12 cellular contexts compared by ENCODE assay signal in the genomic region with DNA sequence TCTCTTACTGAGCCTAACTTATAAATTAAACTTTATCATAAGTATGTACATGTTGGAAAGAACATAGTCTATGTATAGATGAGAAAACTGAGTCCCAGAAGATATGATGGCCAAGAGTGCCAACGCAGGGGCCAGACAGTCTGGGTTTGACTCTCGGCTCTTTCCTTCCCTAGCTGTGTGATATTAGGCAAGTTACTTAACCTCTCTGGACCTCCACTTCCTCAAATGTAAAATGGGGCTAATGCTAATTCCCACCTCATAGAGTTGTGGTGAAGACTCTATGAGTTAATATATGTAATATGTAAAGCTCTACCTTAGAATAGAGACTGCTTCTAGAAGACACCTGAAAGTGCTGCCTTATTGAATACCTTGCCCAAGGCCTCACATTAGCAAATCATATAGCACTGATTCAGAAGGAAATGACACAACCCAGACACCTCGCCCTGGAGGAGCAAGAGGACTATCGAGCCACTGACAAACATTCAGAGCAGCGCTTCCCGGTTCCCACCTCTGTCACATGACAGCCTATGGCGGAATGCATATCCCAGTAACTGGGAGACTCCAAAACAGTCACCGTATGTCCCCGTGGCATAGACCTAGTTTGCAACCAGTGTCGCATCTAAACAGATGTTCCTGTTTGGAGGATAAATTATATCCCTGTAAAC. TPM values are rescaled to one million over a fixed set of nuclear protein-coding genes. Genes with fewer than 3 reads are reported as not detected.
A peak's percentile ranks its signal among the peaks of the same experiment; 100 is the strongest.
DNase-seq lines count a peak whose midpoint lies in the region; ATAC-seq and TF ChIP-seq lines count a peak whose summit lies in the region.
"Had no signal": no experiment of that assay in that cellular context is flagged by ENCODE, and none has a peak within 500 bp of the region (broad histone marks: within the 10 kb centered on the region; RNA-seq: fewer than 3 reads in every experiment).

No MANE protein-coding gene starts in this region.

- H3K36me3 ChIP-seq in DOHH2 (ENCODE audit: control insufficient read depth, low read length): no peaks in the 10 kb centered on the region
- no peaks in the 10 kb centered on the region for H3K36me3 ChIP-seq in IMR-90 (ENCODE audit: control insufficient read depth, insufficient read depth, low read length)
- H3K36me3 ChIP-seq in WERI-Rb-1: no peaks in the 10 kb centered on the region
- H3K36me3 ChIP-seq in spleen: no peaks in the 10 kb centered on the region
- H3K36me3 ChIP-seq: neural progenitor cell had no signal

- H3K9me1 ChIP-seq in IMR-90 (ENCODE audit: insufficient read depth, low read length): no peaks in the 10 kb centered on the region

- ATAC-seq in GM19463 (IDR thresholded peaks at IDR 0.05; ENCODE audit: unreplicated experiment): peak; percentile 42
- peak; percentile 9; the same call in 1 of the 2 replicates for ATAC-seq in IMR-90 (ENCODE audit: low read depth)
- peak; percentile 73 for ATAC-seq in esophagus mucosa

- CTCF ChIA-PET in IMR-90 (lab: Yijun Ruan, JAX): interaction anchor here (0.5 to 4.9 kb wide), 10 partner anchors 8 to 1883 kb away, joined by 3 to 86 read pairs (median 6); no protein-coding TSS in a partner anchor

- TF ChIP-seq CTCF in DOHH2 (IDR thresholded peaks at IDR 0.05; ENCODE audit: low read depth, low read length, poor library complexity, severe bottlenecking) (no peak), IMR-90 (conservative IDR thresholded peaks at IDR 0.05; ENCODE audit: low read depth, low read length) (no peak), WERI-Rb-1 (IDR thresholded peaks at IDR 0.05; ENCODE audit: low read depth, low read length) (no peak), spleen (IDR thresholded peaks at IDR 0.05 in 8 of 11, conservative IDR thresholded peaks at IDR 0.05 in 3 of 11) (no peak)

- DNase-seq in IMR-90 (no peak), WERI-Rb-1 (no peak), HuH-7.5 (ENCODE audit: low spot score) (no peak), spleen (no peak), NCI-H2081 (lab: John Stamatoyannopoulos, UW) (no peak)

- H3K4me3 ChIP-seq in DOHH2 (ENCODE audit: low read length): peak overlapping the region; percentile 41; the same call in 1 of the 2 replicates
- H3K4me3 ChIP-seq in IMR-90 (ENCODE audit: insufficient read depth, low read depth, low read length): no peak overlapping the region
- H3K4me3 ChIP-seq in WERI-Rb-1 (ENCODE audit: low read depth, low read length): no peak overlapping the region
- H3K4me3 ChIP-seq in spleen: no peak overlapping the region
- H3K4me3 ChIP-seq: neural progenitor cell had no signal

- H2BK20ac ChIP-seq in IMR-90 (ENCODE audit: low read depth, low read length): no peak overlapping the region

- H3K4me2 ChIP-seq in DOHH2 (ENCODE audit: low read length) (peak overlapping the region; percentile 49), IMR-90 (ENCODE audit: low read depth, low read length) (no peak overlapping the region)
- H3K4me2 ChIP-seq: neural progenitor cell had no signal

- H4K5ac ChIP-seq in IMR-90 (ENCODE audit: low read depth, low read length): no peak overlapping the region

- TF ChIP-seq POLR2A in IMR-90 (IDR thresholded peaks at IDR 0.05; ENCODE audit: low read depth, low read length) (no peak), spleen (IDR thresholded peaks at IDR 0.05) (no peak)

- TF ChIP-seq RAD21 in IMR-90 (IDR thresholded peaks at IDR 0.05; ENCODE audit: low read length): no peak

- BruUV-seq in IMR-90 (replicated peaks; lab: Mats Ljungman, UMichigan): no TSS peak

- H3K27me3 ChIP-seq in DOHH2 (ENCODE audit: control insufficient read depth, low read length): 0 out of 2 replicates have a peak, but pooled peaks cover 2% of the 10 kb centered on the region
- peaks cover 39% of the 10 kb centered on the region for H3K27me3 ChIP-seq in IMR-90 (ENCODE audit: control insufficient read depth, insufficient read depth, low read length)
- no peaks in the 10 kb centered on the region for H3K27me3 ChIP-seq in WERI-Rb-1 (ENCODE audit: insufficient read depth, low read depth, severe bottlenecking)
- H3K27me3 ChIP-seq in spleen (replicated peaks in 1 of 7): peaks cover 0 to 7% (median 0%) of the 10 kb centered on the region in 7 donors

- H3K9me3 ChIP-seq in DOHH2 (ENCODE audit: control insufficient read depth, insufficient read depth, low read length) (no peaks in the 10 kb centered on the region), IMR-90 (ENCODE audit: control insufficient read depth, insufficient read depth, low read length) (no peaks in the 10 kb centered on the region), WERI-Rb-1 (ENCODE audit: severe bottlenecking) (no peaks in the 10 kb centered on the region), spleen (no peaks in the 10 kb centered on the region)

- 33% methylated on average over 6 of the region's 10 CpGs; no CpG with 5 or more reads in 1 of the 2 experiments for WGBS in IMR-90 (ENCODE audit: extremely low coverage in 2 of 2, insufficient read length in 1 of 2), 2 experiments
- 40 to 70% (median 50%) methylated on average over 6 to 10 of the region's 10 CpGs for WGBS in spleen, 5 donors

- no peak overlapping the region for H2BK120ac ChIP-seq in IMR-90 (ENCODE audit: low read depth, low read length)

- no peaks in the 10 kb centered on the region for H3K79me2 ChIP-seq in DOHH2 (ENCODE audit: control insufficient read depth, low read length)

- intact Hi-C loops in IMR-90 (cut with micrococcal nuclease): loop anchor here (1.0 to 5.0 kb wide), 7 partner anchors 55 to 357 kb away; no protein-coding TSS in a partner anchor
- intact Hi-C loops in spleen (cut with DNase I; ENCODE audit: low total_unique reads): loop anchor here (2.0 to 5.0 kb wide), 2 partner anchors 57 to 354 kb away; no protein-coding TSS in a partner anchor

- H2AFZ ChIP-seq in IMR-90 (replicated peaks; ENCODE audit: low read length, poor library complexity): peak overlapping the region; percentile 47
- H2AFZ ChIP-seq: neural progenitor cell had no signal

- dilution Hi-C loops in IMR-90 (cut with HindIII; ENCODE audit: low sequenced_read_pairs, unreplicated experiment): no loop called here

- H3K14ac ChIP-seq in IMR-90 (replicated peaks; ENCODE audit: low read depth, low read length): no peak overlapping the region

- no peak overlapping the region for H2BK5ac ChIP-seq in IMR-90 (ENCODE audit: low read depth, low read length, poor library complexity, severe bottlenecking)

- H3F3A ChIP-seq in DOHH2 (ENCODE audit: control insufficient read depth, insufficient read depth): no peaks in the 10 kb centered on the region

- H4K20me1 ChIP-seq in DOHH2 (ENCODE audit: control insufficient read depth, insufficient read depth, low read depth, low read length) (no peaks in the 10 kb centered on the region), IMR-90 (ENCODE audit: insufficient read depth, low read length) (no peaks in the 10 kb centered on the region)

- H2AK5ac ChIP-seq in IMR-90 (ENCODE audit: low read depth, low read length): no peak overlapping the region

- in situ Hi-C loops in IMR-90 (cut with MboI; ENCODE audit: low sequenced_read_pairs): no loop called here

- no peak overlapping the region for H3K18ac ChIP-seq in IMR-90 (ENCODE audit: low read depth, low read length)

- no peak overlapping the region for H3K23ac ChIP-seq in IMR-90 (ENCODE audit: low read depth, low read length)

- H4K8ac ChIP-seq in IMR-90 (ENCODE audit: low read depth in 2 of 2, low read length in 2 of 2): no peak overlapping the region

- no peak overlapping the region for H3K56ac ChIP-seq in IMR-90 (ENCODE audit: extremely low read depth, insufficient read depth, low read length)

- H3K4me1 ChIP-seq in DOHH2 (ENCODE audit: control insufficient read depth, low read length) (peaks cover 25% of the 10 kb centered on the region), IMR-90 (ENCODE audit: control insufficient read depth, insufficient read depth, low read length) (no peaks in the 10 kb centered on the region), spleen (peaks cover 0 to 22% (median 7%) of the 10 kb centered on the region in 6 donors)
- H3K4me1 ChIP-seq: neural progenitor cell had no signal

- H2BK15ac ChIP-seq in IMR-90 (ENCODE audit: low read depth, low read length): no peak overlapping the region

- H3K9ac ChIP-seq in IMR-90 (ENCODE audit: low read depth, low read length): no peak overlapping the region
- H3K9ac ChIP-seq: neural progenitor cell had no signal

- H3K27ac ChIP-seq in DOHH2 (ENCODE audit: low read depth, low read length) (no peak overlapping the region), IMR-90 (ENCODE audit: insufficient read depth, low read length) (no peak overlapping the region), WERI-Rb-1 (no peak overlapping the region), spleen (peak overlapping the region in 1 of 8 donors; percentile 11)
- H3K27ac ChIP-seq: neural progenitor cell had no signal

- H2AK9ac ChIP-seq in IMR-90 (replicated peaks; ENCODE audit: low read depth, low read length, poor library complexity): peak overlapping the region; percentile 12

- H3K79me1 ChIP-seq in IMR-90 (ENCODE audit: low read depth in 1 of 2, low read length in 2 of 2): no peaks in the 10 kb centered on the region

- no peak overlapping the region for H4K91ac ChIP-seq in IMR-90 (ENCODE audit: insufficient read depth, low read depth, low read length)

- POLR2A ChIA-PET in IMR-90 (lab: Charles Lee; ENCODE audit: unreplicated experiment): interaction anchor here (1.4 kb wide), 1 partner anchor 57 kb away, joined by 4 read pairs; no protein-coding TSS in a partner anchor

- H3K4ac ChIP-seq in IMR-90 (ENCODE audit: low read depth, low read length): no peak overlapping the region

- H3K9me2 ChIP-seq in DOHH2 (replicated peaks; ENCODE audit: control insufficient read depth, low read length): no peaks in the 10 kb centered on the region

RNA-seq across cellular contexts. Expression of a gene that starts 11.3 kb away (rescaled TPM):
- total RNA-seq in IMR-90 (2012; rRNA removed) (9.5 and 10.3 TPM in 2 replicates), esophagus mucosa (19.9 TPM), spleen (10 to 100 TPM in 6 of 7 donors, 1 to 10 TPM in 1; 8.3 to 21.6 (median 11.3) TPM)
- polyA plus RNA-seq in IMR-90 (2012; rRNA removed) (34.0 and 38.7 TPM in 2 replicates), spleen (10 to 100 TPM in 2 of 3 donors, 1 to 10 TPM in 1; 7.6 to 15.4 (median 13.3) TPM)
- 25.1 and 28.9 TPM in 2 replicates for polyA plus RNA-seq in IMR-90 (2012; cell fraction: cytosol; rRNA removed)
- 14.4 and 29.6 TPM in 2 replicates for polyA plus RNA-seq in IMR-90 (2012; cell fraction: nucleus; rRNA removed; ENCODE audit: low replicate concordance)

RNA-seq across cellular contexts. Expression of a gene that starts 25.1 kb away (rescaled TPM):
- total RNA-seq in IMR-90 (2012; rRNA removed) (under 0.01 TPM in 2 replicates), esophagus mucosa (0.12 TPM), spleen (1 to 10 TPM in 1 of 7 donors, under 1 TPM in 5, not detected in 1; 0.16 to 1.1 (median 0.48) TPM)
- polyA plus RNA-seq in IMR-90 (2012; rRNA removed) (0.09 and 0.12 TPM in 2 replicates), spleen (under 1 TPM; 0.10 to 0.22 (median 0.14) TPM)
- polyA plus RNA-seq in IMR-90 (2012; cell fraction: cytosol; rRNA removed): 0.02 and 0.25 TPM in 2 replicates
- 0.24 and 0.25 TPM in 2 replicates for polyA plus RNA-seq in IMR-90 (2012; cell fraction: nucleus; rRNA removed; ENCODE audit: low replicate concordance)

RNA-seq across cellular contexts. Expression of a gene that starts 36.7 kb away (rescaled TPM):
- total RNA-seq in IMR-90 (2012; rRNA removed): 0.18 and 0.28 TPM in 2 replicates
- polyA plus RNA-seq in IMR-90 (2012; rRNA removed): 1.2 and 1.6 TPM in 2 replicates
- polyA plus RNA-seq in IMR-90 (2012; cell fraction: cytosol; rRNA removed): 1.5 and 3.3 TPM in 2 replicates
- polyA plus RNA-seq in IMR-90 (2012; cell fraction: nucleus; rRNA removed; ENCODE audit: low replicate concordance): 7.4 and 25.0 TPM in 2 replicates
- total RNA-seq in esophagus mucosa: not detected
- not detected for total RNA-seq in spleen
- under 1 TPM in 2 of 3 donors, not detected in 1; 0.05 to 0.07 TPM for polyA plus RNA-seq in spleen
- total RNA-seq: activated naive CD4-positive, alpha-beta T cell treated with anti-CD3 and anti-CD28 coated beads for 36 hours; CD4-positive, CD25-positive, alpha-beta regulatory T cell had no signal
- polyA plus RNA-seq: CD4-positive, CD25-positive, alpha-beta regulatory T cell had no signal

RNA-seq across cellular contexts. Expression of a gene that starts 45.5 kb away (rescaled TPM):
- total RNA-seq in IMR-90 (2012; rRNA removed): not detected in 2 replicates
- polyA plus RNA-seq in IMR-90 (2012; rRNA removed): not detected in 2 replicates
- not detected in 2 replicates for polyA plus RNA-seq in IMR-90 (2012; cell fraction: cytosol; rRNA removed)
- not detected in 2 replicates for polyA plus RNA-seq in IMR-90 (2012; cell fraction: nucleus; rRNA removed; ENCODE audit: low replicate concordance)
- not detected for total RNA-seq in esophagus mucosa
- not detected for total RNA-seq in spleen
- polyA plus RNA-seq in spleen: not detected
- total RNA-seq: activated naive CD4-positive, alpha-beta T cell treated with anti-CD3 and anti-CD28 coated beads for 36 hours; CD4-positive, CD25-positive, alpha-beta regulatory T cell; chondrocyte had no signal
- polyA plus RNA-seq: CD4-positive, CD25-positive, alpha-beta regulatory T cell had no signal

Comparison
In these comparisons a context has a peak if more than half of its experiments do, and no peak if none do; other contexts are left out.
1. ATAC-seq: peak in every context shown above with its lines; median percentile 73 in esophagus mucosa; 42 in GM19463; 9 in IMR-90.